8 cellular contexts compared by ENCODE assay signal in the genomic region with DNA sequence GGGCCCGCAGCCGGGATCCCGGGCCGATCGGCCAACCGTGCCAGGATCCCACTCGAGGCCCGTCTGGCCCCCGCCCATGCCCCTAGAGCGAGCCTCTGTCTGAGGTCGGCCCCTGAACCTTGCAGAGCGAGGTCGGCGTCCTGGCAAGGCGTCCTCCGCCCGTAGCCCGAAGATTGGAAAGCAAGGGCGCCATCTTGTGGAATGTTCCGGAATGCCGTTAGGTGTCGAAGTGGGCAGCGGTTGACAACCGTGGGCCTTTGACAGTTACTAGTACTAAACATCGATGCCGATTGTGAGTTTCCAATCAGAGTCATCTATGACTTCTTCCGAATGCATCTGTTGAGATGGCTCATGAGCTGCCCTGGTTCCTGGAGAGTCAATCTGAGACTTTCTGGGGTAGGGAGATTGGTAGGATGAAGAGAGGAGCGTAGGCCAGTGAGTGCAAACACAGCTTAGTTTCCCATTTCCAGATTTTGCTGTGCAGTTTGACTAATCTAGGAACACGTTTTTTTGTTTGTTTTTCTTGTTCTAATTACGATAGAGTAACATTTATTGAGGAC. TPM values are rescaled to one million over a fixed set of nuclear protein-coding genes. Genes with fewer than 3 reads are reported as not detected.
A peak's percentile ranks its signal among the peaks of the same experiment; 100 is the strongest.
DNase-seq lines count a peak whose midpoint lies in the region; ATAC-seq and TF ChIP-seq lines count a peak whose summit lies in the region.

No MANE protein-coding gene starts in this region.

- peak overlapping the region; percentile 87 for H3K4me3 Mint-ChIP-seq in T-helper 17 cell

- TF ChIP-seq CTCF in GM12873 (IDR thresholded peaks at IDR 0.05; ENCODE audit: insufficient read depth, low read depth, low read length, missing control alignments) (peak; percentile 82), prostate gland (IDR thresholded peaks at IDR 0.05) (peak; percentile 74 to 89 (median 84))

- no peaks in the 10 kb centered on the region for H3K27me3 ChIP-seq in prostate gland (replicated peaks; ENCODE audit: insufficient read depth)

- H3K4me3 ChIP-seq in prostate gland (peak overlapping the region; percentile 68 to 71), urinary bladder (ENCODE audit: low read depth, low read length) (peak overlapping the region; percentile 53)

- DNase-seq in NCI-H1092 treated with DMSO at 0.1 percent for 48 hours (lab: John Stamatoyannopoulos, UW) (peak; percentile 66), T-helper 17 cell (peak; percentile 68 to 93 (median 76)), amygdala (lab: John Stamatoyannopoulos, UW) (peak; percentile 26 to 93 (median 78)), left ventricle myocardium superior (peak; percentile 94), prostate gland (ENCODE audit: low spot score) (peak; percentile 90)

- no peak for TF ChIP-seq POLR2A in prostate gland (IDR thresholded peaks at IDR 0.05)

- H3K27me3 Mint-ChIP-seq in T-helper 17 cell: peaks cover 24% of the 10 kb centered on the region

- H3K4me1 Mint-ChIP-seq in T-helper 17 cell: peaks cover 9% of the 10 kb centered on the region

- 13% methylated on average over 21 of the region's 30 CpGs for WGBS in prostate gland
- 8% methylated on average over 30 of the region's 30 CpGs for WGBS in urinary bladder

- H3K27ac ChIP-seq in prostate gland (peak overlapping the region; percentile 86 to 91), urinary bladder (ENCODE audit: low read depth) (peak overlapping the region; percentile 89)

- H3K36me3 ChIP-seq in prostate gland: no peaks in the 10 kb centered on the region
- no peaks in the 10 kb centered on the region for H3K36me3 ChIP-seq in urinary bladder (ENCODE audit: insufficient read depth)

- intact Hi-C loops in left ventricle myocardium superior (cut with micrococcal nuclease) (loop anchor here (5.0 kb wide), 4 partner anchors 574 to 1164 kb away; no protein-coding TSS in a partner anchor), prostate gland (cut with DNase I) (loop anchor here (2.0 to 5.0 kb wide), 5 partner anchors 574 to 1559 kb away; no protein-coding TSS in a partner anchor)

- H3K36me3 Mint-ChIP-seq in T-helper 17 cell (ENCODE audit: low read depth): no peaks in the 10 kb centered on the region

- H3K27ac Mint-ChIP-seq in T-helper 17 cell: peak overlapping the region; percentile 65

- peak; percentile 76 for ATAC-seq in HG02642 (IDR thresholded peaks at IDR 0.05; ENCODE audit: poor library complexity, unreplicated experiment)
- ATAC-seq in T-helper 17 cell: peak; percentile 75
- ATAC-seq in left ventricle myocardium superior: peak; percentile 81

- H3K9me3 ChIP-seq in T-helper 17 cell (ENCODE audit: control insufficient read depth, low read length, poor library complexity, severe bottlenecking): no peaks in the 10 kb centered on the region
- H3K9me3 ChIP-seq in prostate gland: no peaks in the 10 kb centered on the region

- H3K4me1 ChIP-seq in prostate gland (replicated peaks): no peaks in the 10 kb centered on the region
- H3K4me1 ChIP-seq in urinary bladder (ENCODE audit: insufficient read depth): no peaks in the 10 kb centered on the region

RNA-seq across cellular contexts. Expression of a gene that starts 0.9 kb away (rescaled TPM):
- total RNA-seq in T-helper 17 cell: 10 to 100 TPM; 15.8 to 24.3 TPM
- 72.3 TPM for total RNA-seq in left ventricle myocardium superior
- 10 to 100 TPM; 60.1 to 69.4 TPM for total RNA-seq in prostate gland
- 212 TPM for total RNA-seq in urinary bladder
- 27.6 TPM for polyA plus RNA-seq in urinary bladder

RNA-seq across cellular contexts. Expression of a gene that starts 30.4 kb away (rescaled TPM):
- total RNA-seq in T-helper 17 cell (1 to 10 TPM in 1 of 2 donors, not detected in 1; 2.0 TPM), left ventricle myocardium superior (1.4 TPM), prostate gland (1 to 10 TPM in 1 of 2 donors, under 1 TPM in 1; 0.36 to 3.0 TPM), urinary bladder (3.0 TPM)
- polyA plus RNA-seq in urinary bladder: 0.79 TPM

Comparison
In these comparisons a context has a peak if more than half of its experiments do, and no peak if none do; other contexts are left out.
1. Peak in every context shown above with its lines: DNase-seq, ATAC-seq, H3K4me3 ChIP-seq and H3K27ac ChIP-seq.